In the genomic region with DNA sequence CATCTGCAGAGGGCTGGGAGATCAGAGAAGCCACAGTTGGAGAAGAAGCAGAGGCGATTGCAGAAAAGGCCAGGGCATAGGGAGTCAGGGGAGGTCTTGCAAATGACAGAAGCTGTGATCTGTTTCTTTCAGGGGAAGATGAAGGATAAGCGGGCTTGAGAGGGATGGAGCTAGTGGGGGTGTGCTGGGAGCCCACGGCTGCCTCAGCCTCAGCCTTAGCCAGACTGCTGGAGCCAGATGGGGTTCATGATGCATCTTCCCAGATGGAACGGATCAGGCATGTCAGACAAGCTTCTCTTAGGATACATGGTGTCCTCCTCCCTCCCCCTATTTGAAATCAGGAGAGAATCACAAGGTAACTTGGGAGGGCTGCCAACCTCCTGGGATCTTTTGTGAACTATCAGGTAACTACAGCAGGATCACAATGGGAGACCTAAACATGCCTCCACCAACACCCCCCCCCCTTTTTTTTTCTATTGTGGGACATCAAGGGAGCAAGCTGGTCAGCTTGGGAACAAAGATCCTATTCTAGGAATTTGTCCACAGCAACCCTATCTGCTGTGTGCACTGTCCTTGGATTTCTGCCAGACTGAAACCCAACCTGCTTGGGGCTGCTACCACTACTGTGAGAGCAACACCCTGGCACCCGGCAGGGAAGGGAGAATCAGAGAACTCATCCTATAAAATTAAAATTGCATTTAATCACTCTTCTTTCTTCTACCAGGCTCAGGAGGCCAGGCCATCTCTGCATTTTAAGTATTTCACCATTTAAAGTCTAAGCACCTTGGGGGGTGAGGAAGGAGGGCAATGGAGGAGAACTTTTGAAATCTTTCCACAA, we compare ENCODE assay signal across 8 cellular contexts. TPM values are rescaled to one million over a fixed set of nuclear protein-coding genes. Genes with fewer than 3 reads are reported as not detected.
DNase-seq lines count a peak whose midpoint lies in the region; ATAC-seq and TF ChIP-seq lines count a peak whose summit lies in the region.

No MANE protein-coding gene starts in this region.

- peaks cover 39% of the 10 kb centered on the region for H3K4me1 ChIP-seq in IMR-90 (ENCODE audit: control insufficient read depth, insufficient read depth, low read length)

- in situ Hi-C loops in IMR-90 (cut with MboI; ENCODE audit: low sequenced_read_pairs), result no loop called here

- CTCF ChIA-PET in IMR-90 (lab: Yijun Ruan, JAX), result interaction anchor here (0.7 to 1.0 kb wide), 3 partner anchors 10 to 525 kb away, joined by 3 to 8 read pairs (median 3); no protein-coding TSS in a partner anchor

- no peaks in the 10 kb centered on the region for H3K27me3 ChIP-seq in IMR-90 (ENCODE audit: control insufficient read depth, insufficient read depth, low read length)

- H3K27ac ChIP-seq in IMR-90 (ENCODE audit: insufficient read depth, low read length), result peak overlapping the region; percentile 76
- peak overlapping the region in 15 of 21 experiments; percentile 6 to 84 (median 22) for H3K27ac ChIP-seq in skin epidermis

- H3K79me1 ChIP-seq in IMR-90 (ENCODE audit: low read depth in 1 of 2, low read length in 2 of 2), result peaks cover 0 to 29% of the 10 kb centered on the region in 2 experiments; a peak in 2 of 4 replicates

- H3K4ac ChIP-seq in IMR-90 (ENCODE audit: low read depth, low read length), result peak overlapping the region; percentile 97

- H3K9me1 ChIP-seq in IMR-90 (ENCODE audit: insufficient read depth, low read length), result peaks cover 29% of the 10 kb centered on the region

- peak overlapping the region; percentile 90 for H3K23ac ChIP-seq in IMR-90 (ENCODE audit: low read depth, low read length)

- H3K36me3 ChIP-seq in IMR-90 (ENCODE audit: control insufficient read depth, insufficient read depth, low read length), result no peaks in the 10 kb centered on the region

- H2BK5ac ChIP-seq in IMR-90 (ENCODE audit: low read depth, low read length, poor library complexity, severe bottlenecking), result peak overlapping the region; percentile 83

- peak overlapping the region; percentile 78 for H2AFZ ChIP-seq in IMR-90 (replicated peaks; ENCODE audit: low read length, poor library complexity)

- H4K91ac ChIP-seq in IMR-90 (ENCODE audit: insufficient read depth, low read depth, low read length), result peak overlapping the region; percentile 94

- DNase-seq in IMR-90 (peak; percentile 73), SHP77 treated with DMSO at 0.1 percent for 48 hours (lab: John Stamatoyannopoulos, UW) (peak; percentile 29), glomerular visceral epithelial cell (ENCODE audit: extremely low spot score) (peak; percentile 54)

- H2AK5ac ChIP-seq in IMR-90 (ENCODE audit: low read depth, low read length), result peak overlapping the region; percentile 94

- H4K20me1 ChIP-seq in IMR-90 (ENCODE audit: insufficient read depth, low read length), result no peaks in the 10 kb centered on the region; the same call in 1 of the 2 replicates

- H3K9me3 ChIP-seq in IMR-90 (ENCODE audit: control insufficient read depth, insufficient read depth, low read length), result no peaks in the 10 kb centered on the region

- ATAC-seq in IMR-90 (ENCODE audit: low read depth) (peak; percentile 50), HG02852 (IDR thresholded peaks at IDR 0.05; ENCODE audit: unreplicated experiment) (no peak), GM21619 (IDR thresholded peaks at IDR 0.05; ENCODE audit: unreplicated experiment) (no peak), HG03342 (IDR thresholded peaks at IDR 0.05; ENCODE audit: unreplicated experiment) (no peak), HG03175 (IDR thresholded peaks at IDR 0.05; ENCODE audit: unreplicated experiment) (no peak)

- TF ChIP-seq CTCF in IMR-90 (conservative IDR thresholded peaks at IDR 0.05; ENCODE audit: low read depth, low read length), result no peak

- H3K14ac ChIP-seq in IMR-90 (replicated peaks; ENCODE audit: low read depth, low read length), result peak overlapping the region; percentile 82

- POLR2A ChIA-PET in IMR-90 (lab: Charles Lee; ENCODE audit: unreplicated experiment), result interaction anchor here (0.9 kb wide), 1 partner anchor 10 kb away, joined by 3 read pairs; no protein-coding TSS in a partner anchor

- peak overlapping the region; percentile 36 for H4K5ac ChIP-seq in IMR-90 (ENCODE audit: low read depth, low read length)

- H4K8ac ChIP-seq in IMR-90 (ENCODE audit: low read depth in 2 of 2, low read length in 2 of 2), result peak overlapping the region; percentile 27 to 90; a peak in 3 of 4 replicates

- peak overlapping the region; percentile 98 for H2BK120ac ChIP-seq in IMR-90 (ENCODE audit: low read depth, low read length)

- H3K9ac ChIP-seq in IMR-90 (ENCODE audit: low read depth, low read length), result peak overlapping the region; percentile 5; the same call in 1 of the 2 replicates

- WGBS in IMR-90 (ENCODE audit: extremely low coverage in 2 of 2, insufficient read length in 1 of 2), 2 experiments, result 80% methylated on average over 1 of the region's 5 CpGs; no CpG with 5 or more reads in 1 of the 2 experiments

- no peak for TF ChIP-seq POLR2A in IMR-90 (IDR thresholded peaks at IDR 0.05; ENCODE audit: low read depth, low read length)

- H3K56ac ChIP-seq in IMR-90 (ENCODE audit: extremely low read depth, insufficient read depth, low read length), result peak overlapping the region; percentile 65; the same call in 1 of the 2 replicates

- peak overlapping the region; percentile 76 for H3K18ac ChIP-seq in IMR-90 (ENCODE audit: low read depth, low read length)

- peak overlapping the region; percentile 89; the same call in 2 of the 3 replicates for H2BK15ac ChIP-seq in IMR-90 (ENCODE audit: low read depth, low read length)

- H3K4me2 ChIP-seq in IMR-90 (ENCODE audit: low read depth, low read length), result peak overlapping the region; percentile 69

- peak overlapping the region; percentile 83 for H2AK9ac ChIP-seq in IMR-90 (replicated peaks; ENCODE audit: low read depth, low read length, poor library complexity)

- BruUV-seq in IMR-90 (replicated peaks; lab: Mats Ljungman, UMichigan), result no TSS peak

- H3K4me3 ChIP-seq in IMR-90 (ENCODE audit: insufficient read depth, low read depth, low read length) (no peak overlapping the region), skin epidermis (no peak overlapping the region)

- intact Hi-C loops in IMR-90 (cut with micrococcal nuclease), result no loop called here

- dilution Hi-C loops in IMR-90 (cut with HindIII; ENCODE audit: low sequenced_read_pairs, unreplicated experiment), result no loop called here

- TF ChIP-seq RAD21 in IMR-90 (IDR thresholded peaks at IDR 0.05; ENCODE audit: low read length), result no peak

- H2BK20ac ChIP-seq in IMR-90 (ENCODE audit: low read depth, low read length), result peak overlapping the region; percentile 98

TF ChIP-seq in IMR-90, 13 proteins besides CTCF, POLR2A, EP300 and RAD21:
- TF ChIP-seq RFX5 (IDR thresholded peaks at IDR 0.05; ENCODE audit: low read depth, low read length), result no peak
- TF ChIP-seq MAZ (IDR thresholded peaks at IDR 0.05; ENCODE audit: borderline replicate concordance, low read depth, low read length), result 0 out of 2 replicates have a peak, but pooled peaks have one; percentile 22
- TF ChIP-seq FOS (IDR thresholded peaks at IDR 0.05; ENCODE audit: low read depth, low read length), result no peak

RNA-seq across cellular contexts. Expression of a gene that starts 10.7 kb away (rescaled TPM):
- total RNA-seq in IMR-90 (2012; rRNA removed), result 225 and 230 TPM in 2 replicates
- 148 and 166 TPM in 2 replicates for polyA plus RNA-seq in IMR-90 (2012; rRNA removed)
- 96.0 and 107 TPM in 2 replicates for polyA plus RNA-seq in IMR-90 (2012; cell fraction: cytosol; rRNA removed)
- 278 and 358 TPM in 2 replicates for polyA plus RNA-seq in IMR-90 (2012; cell fraction: nucleus; rRNA removed; ENCODE audit: low replicate concordance)
